ENCODE assay signal across 23 cellular contexts in genomic region chr20:29408034-29408695, GRCh38.
DNase-seq lines count a peak whose midpoint lies in the region; ATAC-seq, FAIRE-seq and TF ChIP-seq lines count a peak whose summit lies in the region.
"Had no signal": no experiment of that assay in that cellular context is flagged by ENCODE, and none has a peak within 500 bp of the region (broad histone marks: within the 10 kb centered on the region; RNA-seq: fewer than 3 reads in every experiment).

No MANE protein-coding gene starts in this region.

- no peaks in the 10 kb centered on the region for H3K79me2 ChIP-seq in hepatocyte

- H3K9me2 ChIP-seq in hepatocyte (replicated peaks; ENCODE audit: insufficient read depth), result no peaks in the 10 kb centered on the region

- no peaks in the 10 kb centered on the region for H3K4me1 ChIP-seq in hepatocyte (ENCODE audit: insufficient read depth)
- H3K4me1 ChIP-seq: right lobe of liver had no signal

- no peaks in the 10 kb centered on the region for H3K36me3 ChIP-seq in hepatocyte (replicated peaks; ENCODE audit: insufficient read depth, low read depth)
- H3K36me3 ChIP-seq: ovary, right lobe of liver had no signal

- peak; percentile 30 for ATAC-seq in SK-N-SH treated with all-trans-retinoic acid at 6 μM for 48 hours
- ATAC-seq: activated CD4-positive, alpha-beta T cell treated with anti-CD3 and anti-CD28 coated beads for 36 hours; HCT116; natural killer cell had no signal

- H2AFZ ChIP-seq in hepatocyte, result no peak overlapping the region

- H3K4me3 ChIP-seq in hepatocyte, result no peak overlapping the region
- H3K4me3 ChIP-seq: ovary, right lobe of liver had no signal

- no peak for TF ChIP-seq CTCF in hepatocyte (IDR thresholded peaks at IDR 0.05; ENCODE audit: poor library complexity)

- H3K4me2 ChIP-seq in hepatocyte, result no peak overlapping the region

- H4K20me1 ChIP-seq in hepatocyte (ENCODE audit: insufficient read depth, poor library complexity, severe bottlenecking), result no peaks in the 10 kb centered on the region

- H3K4me1 Mint-ChIP-seq in activated naive CD8-positive, alpha-beta T cell (ENCODE audit: low read depth), result peaks cover 17% of the 10 kb centered on the region
- peaks cover 3% of the 10 kb centered on the region for H3K4me1 Mint-ChIP-seq in activated naive CD8-positive, alpha-beta T cell treated with anti-CD3 and anti-CD28 coated beads for 36 hours
- H3K4me1 Mint-ChIP-seq: natural killer cell had no signal

- H3K27ac Mint-ChIP-seq in activated naive CD8-positive, alpha-beta T cell, result no peak overlapping the region
- H3K27ac Mint-ChIP-seq in activated naive CD8-positive, alpha-beta T cell treated with anti-CD3 and anti-CD28 coated beads for 36 hours, result no peak overlapping the region
- H3K27ac Mint-ChIP-seq: activated CD4-positive, alpha-beta T cell treated with anti-CD3 and anti-CD28 coated beads for 36 hours; natural killer cell had no signal

- FAIRE-seq in urothelium cell line (lab: Jason Lieb, UNC), result no peak
- FAIRE-seq: TTC549 had no signal

- no peaks in the 10 kb centered on the region for H3K9me3 ChIP-seq in hepatocyte (ENCODE audit: low read depth)
- H3K9me3 ChIP-seq: ovary, right lobe of liver had no signal

- H3K36me3 Mint-ChIP-seq in activated naive CD8-positive, alpha-beta T cell, result peaks cover 3% of the 10 kb centered on the region
- peaks cover 4% of the 10 kb centered on the region for H3K36me3 Mint-ChIP-seq in activated naive CD8-positive, alpha-beta T cell treated with anti-CD3 and anti-CD28 coated beads for 36 hours

- WGBS in hepatocyte (ENCODE audit: low lambda C conversion rate, missing lambda C conversion rate), result 84% methylated on average over 33 of the region's 40 CpGs

- peak overlapping the region; percentile 57 for H3K4me3 Mint-ChIP-seq in activated naive CD8-positive, alpha-beta T cell
- no peak overlapping the region for H3K4me3 Mint-ChIP-seq in activated naive CD8-positive, alpha-beta T cell treated with anti-CD3 and anti-CD28 coated beads for 36 hours
- H3K4me3 Mint-ChIP-seq: activated CD4-positive, alpha-beta T cell treated with anti-CD3 and anti-CD28 coated beads for 36 hours; natural killer cell had no signal

- H3K27me3 ChIP-seq in hepatocyte, result no peaks in the 10 kb centered on the region
- H3K27me3 ChIP-seq: ovary, right lobe of liver had no signal

- DNase-seq in activated naive CD8-positive, alpha-beta T cell treated with anti-CD3 and anti-CD28 coated beads for 36 hours, result no peak
- DNase-seq in hepatocyte (ENCODE audit: low spot score) (peak; percentile 11), urothelium cell line (ENCODE audit: low spot score) (peak; percentile 41), NCI-H1048 (lab: John Stamatoyannopoulos, UW) (no peak), NCI-H510A (lab: John Stamatoyannopoulos, UW) (no peak), cerebellar cortex (ENCODE audit: low spot score) (no peak)
- DNase-seq: activated CD4-positive, alpha-beta T cell treated with anti-CD3 and anti-CD28 coated beads for 36 hours; activated CD8-positive, alpha-beta memory T cell treated with anti-CD3 and anti-CD28 coated beads, Interleukin-2, amount 50 U/mL, for 4 hours; activated effector memory CD4-positive, alpha-beta T cell treated with Interleukin-2 at 50 U/mL for 16 hours; amygdala; DMS53; erythroblast; left cardiac atrium; natural killer cell; NCI-H2107; NCI-H510A treated with DMSO at 0.1 percent for 48 hours; ovary; right lobe of liver; SW 1271 had no signal

- H3K27me3 Mint-ChIP-seq in activated naive CD8-positive, alpha-beta T cell, result peaks cover 16% of the 10 kb centered on the region
- peaks cover 53% of the 10 kb centered on the region for H3K27me3 Mint-ChIP-seq in activated naive CD8-positive, alpha-beta T cell treated with anti-CD3 and anti-CD28 coated beads for 36 hours

- no peak overlapping the region for H3K27ac ChIP-seq in hepatocyte
- H3K27ac ChIP-seq: ovary, right lobe of liver had no signal

- H3K9me3 Mint-ChIP-seq in activated naive CD8-positive, alpha-beta T cell (ENCODE audit: low read depth), result peaks cover 4% of the 10 kb centered on the region
- peaks cover 8% of the 10 kb centered on the region for H3K9me3 Mint-ChIP-seq in activated naive CD8-positive, alpha-beta T cell treated with anti-CD3 and anti-CD28 coated beads for 36 hours

TF ChIP-seq in SK-N-SH treated with all-trans-retinoic acid at 6 μM for 48 hours, 23 proteins besides CTCF, POLR2A, EP300 and RAD21:
- TF ChIP-seq ZFP30 (CRISPR knock-in tag; IDR thresholded peaks at IDR 0.05) (no peak), ZNF565 (CRISPR knock-in tag; conservative IDR thresholded peaks at IDR 0.05; ENCODE audit: low read depth) (no peak), RARB (CRISPR knock-in tag; IDR thresholded peaks at IDR 0.05) (no peak), PPARA (CRISPR knock-in tag; IDR thresholded peaks at IDR 0.05; ENCODE audit: borderline replicate concordance) (no peak), BACH2 (CRISPR knock-in tag; IDR thresholded peaks at IDR 0.05; ENCODE audit: borderline replicate concordance) (no peak), CSDC2 (CRISPR knock-in tag; IDR thresholded peaks at IDR 0.05) (no peak), PATZ1 (CRISPR knock-in tag; IDR thresholded peaks at IDR 0.05; ENCODE audit: borderline replicate concordance) (no peak)

Comparison
In these comparisons a context has a peak if more than half of its experiments do, and no peak if none do; other contexts are left out.
1. DNase-seq: peak in hepatocyte (single experiment) and urothelium cell line (single experiment); none in activated naive CD8-positive, alpha-beta T cell treated with anti-CD3 and anti-CD28 coated beads for 36 hours (single experiment), NCI-H1048 (single experiment), NCI-H510A (single experiment) and cerebellar cortex (single experiment).